In genomic region chr13:34913040-34913439, GRCh38 we compare ENCODE assay signal across 13 cellular contexts. TPM values are rescaled to one million over a fixed set of nuclear protein-coding genes. Genes with fewer than 3 reads are reported as not detected.
DNase-seq lines count a peak whose midpoint lies in the region; ATAC-seq, FAIRE-seq and TF ChIP-seq lines count a peak whose summit lies in the region.
"Had no signal": no experiment of that assay in that cellular context is flagged by ENCODE, and none has a peak within 500 bp of the region (broad histone marks: within the 10 kb centered on the region; RNA-seq: fewer than 3 reads in every experiment).

No MANE protein-coding gene starts in this region.

- ATAC-seq in GM19397 (IDR thresholded peaks at IDR 0.05; ENCODE audit: unreplicated experiment): no peak

- H3K27ac ChIP-seq in Peyer's patch: no peak overlapping the region

- H3K4me3 ChIP-seq in kidney epithelial cell (ENCODE audit: low read depth, low read length): no peak overlapping the region
- no peak overlapping the region for H3K4me3 ChIP-seq in Peyer's patch
- H3K4me3 ChIP-seq: smooth muscle cell had no signal

- TF ChIP-seq EP300 in Ishikawa (IDR thresholded peaks at IDR 0.05; ENCODE audit: borderline replicate concordance): no peak

- TF ChIP-seq POLR2A in Peyer's patch (IDR thresholded peaks at IDR 0.05): no peak

- no peaks in the 10 kb centered on the region for H3K4me1 ChIP-seq in Peyer's patch

- H3K9me3 ChIP-seq in Peyer's patch: no peaks in the 10 kb centered on the region

- no peaks in the 10 kb centered on the region for H3K36me3 ChIP-seq in kidney epithelial cell (ENCODE audit: control insufficient read depth, insufficient read depth, low read length)
- no peaks in the 10 kb centered on the region for H3K36me3 ChIP-seq in Peyer's patch

- no peaks in the 10 kb centered on the region for H3K27me3 ChIP-seq in kidney epithelial cell (ENCODE audit: control insufficient read depth, insufficient read depth, low read length)
- no peaks in the 10 kb centered on the region for H3K27me3 ChIP-seq in Peyer's patch

- DNase-seq in EH (ENCODE audit: low read depth) (peak; percentile 18), SW480 (ENCODE audit: low spot score) (peak; percentile 8), kidney epithelial cell (ENCODE audit: low read depth) (peak; percentile 2), Peyer's patch (no peak), D721Med (ENCODE audit: insufficient read length, low spot score) (no peak)
- DNase-seq in stimulated activated CD4-positive, alpha-beta T cell treated with anti-CD3 and anti-CD28 coated beads, Interleukin-4, amount 100 ng/mL, for 1 hour: no peak
- DNase-seq: activated CD8-positive, alpha-beta memory T cell treated with anti-CD3 and anti-CD28 coated beads for 24 hours; amygdala; DMS 273 treated with DMSO at 0.1 percent for 48 hours; NCI-H1105 had no signal

- no peak for TF ChIP-seq RAD21 in Ishikawa (IDR thresholded peaks at IDR 0.05; ENCODE audit: low read depth)

- no peak for FAIRE-seq in D721Med (lab: Jason Lieb, UNC)

- TF ChIP-seq CTCF in kidney epithelial cell (IDR thresholded peaks at IDR 0.05; ENCODE audit: insufficient read depth, low read length, poor library complexity, severe bottlenecking): no peak
- no peak for TF ChIP-seq CTCF in Peyer's patch (IDR thresholded peaks at IDR 0.05)
- TF ChIP-seq CTCF in D721Med (IDR thresholded peaks at IDR 0.05; ENCODE audit: insufficient read depth, missing control alignments): no peak

TF ChIP-seq in Ishikawa, 13 proteins besides CTCF, POLR2A, EP300 and RAD21:
- TF ChIP-seq TCF12 (IDR thresholded peaks at IDR 0.05; ENCODE audit: low read depth): no peak
- peak; percentile 62; the same call in 1 of the 2 replicates for TF ChIP-seq YY1 (IDR thresholded peaks at IDR 0.05; ENCODE audit: low read depth)
- TF ChIP-seq REST (IDR thresholded peaks at IDR 0.05; ENCODE audit: low read depth): peak; percentile 90

RNA-seq across cellular contexts. Expression of gene NBEA, which starts 29.0 kb away (rescaled TPM):
- total RNA-seq in kidney epithelial cell (5.3 and 6.1 TPM in 2 replicates), Peyer's patch (10 to 100 TPM in 1 of 4 donors, 1 to 10 TPM in 3; 1.4 to 14.9 (median 4.1) TPM)

Comparison
In these comparisons a context has a peak if more than half of its experiments do, and no peak if none do; other contexts are left out.
1. DNase-seq: peak in EH (single experiment), SW480 (single experiment) and kidney epithelial cell (single experiment); none in Peyer's patch (0 of 3), stimulated activated CD4-positive, alpha-beta T cell treated with anti-CD3 and anti-CD28 coated beads, Interleukin-4, amount 100 ng/mL, for 1 hour (single experiment) and D721Med (single experiment).